ENCODE assay signal across 9 cellular contexts in the genomic region with DNA sequence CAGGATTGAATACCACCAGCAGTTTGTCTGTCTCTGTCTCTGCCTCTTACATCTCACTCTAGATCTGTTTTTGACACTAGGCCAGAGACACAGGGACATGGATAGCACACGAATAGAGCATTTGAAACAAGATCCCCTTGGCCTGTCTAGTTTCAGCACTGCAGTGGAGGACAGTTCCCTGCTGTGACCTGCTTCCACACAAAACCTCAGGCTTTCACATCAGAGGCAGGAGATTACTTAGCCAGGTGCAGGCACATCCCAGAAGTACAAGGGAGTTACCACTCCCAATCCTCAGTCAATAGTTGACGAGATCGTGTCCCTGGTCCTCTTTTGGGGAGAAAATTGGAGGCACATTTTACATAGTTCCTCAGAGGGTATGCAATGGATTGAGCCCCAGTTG. TPM values are rescaled to one million over a fixed set of nuclear protein-coding genes. Genes with fewer than 3 reads are reported as not detected.
A peak's percentile ranks its signal among the peaks of the same experiment; 100 is the strongest.
DNase-seq lines count a peak whose midpoint lies in the region; ATAC-seq and TF ChIP-seq lines count a peak whose summit lies in the region.
"Had no signal": no experiment of that assay in that cellular context is flagged by ENCODE, and none has a peak within 500 bp of the region (broad histone marks: within the 10 kb centered on the region; RNA-seq: fewer than 3 reads in every experiment).

No MANE protein-coding gene starts in this region.

- peak; percentile 1 for DNase-seq in AG04450 (ENCODE audit: low read depth, low spot score)
- DNase-seq in HFFc6, result peak; percentile 12
- peak; percentile 51 for DNase-seq in activated CD8-positive, alpha-beta T cell treated with anti-CD3 and anti-CD28 coated beads, Interleukin-2, amount 10 ng/mL, durations not matched to agents 7 days and 5 days
- peak; percentile 72 for DNase-seq in islet precursor cell
- DNase-seq in effector CD8-positive, alpha-beta T cell (lab: John Stamatoyannopoulos, UW), result no peak
- no peak for DNase-seq in amniotic stem cell (lab: John Stamatoyannopoulos, UW)
- DNase-seq in NOMO-1 (lab: John Stamatoyannopoulos, UW; ENCODE audit: unreplicated experiment in 2 of 2), result no peak

- H3K27me3 ChIP-seq in AG04450 (ENCODE audit: control insufficient read depth, insufficient read depth, low read length), result no peaks in the 10 kb centered on the region
- H3K27me3 ChIP-seq: right atrium auricular region had no signal

- H3K36me3 Mint-ChIP-seq in HFFc6 (ENCODE audit: low read depth), result no peaks in the 10 kb centered on the region
- H3K36me3 Mint-ChIP-seq in activated CD8-positive, alpha-beta T cell treated with anti-CD3 and anti-CD28 coated beads, Interleukin-2, amount 10 ng/mL, durations not matched to agents 7 days and 5 days (ENCODE audit: low read depth), result no peaks in the 10 kb centered on the region

- no peak overlapping the region for H3K27ac ChIP-seq in AG04450 (ENCODE audit: low read depth, low read length)
- H3K27ac ChIP-seq: right atrium auricular region had no signal

- H3K4me3 Mint-ChIP-seq in HFFc6, result no peak overlapping the region
- H3K4me3 Mint-ChIP-seq in activated CD8-positive, alpha-beta T cell treated with anti-CD3 and anti-CD28 coated beads, Interleukin-2, amount 10 ng/mL, durations not matched to agents 7 days and 5 days, result no peak overlapping the region

- ATAC-seq in activated CD8-positive, alpha-beta T cell treated with anti-CD3 and anti-CD28 coated beads, Interleukin-2, amount 10 ng/mL, durations not matched to agents 7 days and 5 days, result no peak
- ATAC-seq in HG03175 (IDR thresholded peaks at IDR 0.05; ENCODE audit: unreplicated experiment), result no peak

- peaks cover 13% of the 10 kb centered on the region for H3K27me3 Mint-ChIP-seq in HFFc6 (ENCODE audit: insufficient read depth)
- H3K27me3 Mint-ChIP-seq in activated CD8-positive, alpha-beta T cell treated with anti-CD3 and anti-CD28 coated beads, Interleukin-2, amount 10 ng/mL, durations not matched to agents 7 days and 5 days (ENCODE audit: low read depth), result peaks cover 7% of the 10 kb centered on the region

- no peaks in the 10 kb centered on the region for H3K9me3 ChIP-seq in AG04450 (ENCODE audit: control insufficient read depth, insufficient read depth, low read length)
- H3K9me3 ChIP-seq: right atrium auricular region had no signal

- H3K27ac Mint-ChIP-seq in HFFc6, result no peak overlapping the region
- H3K27ac Mint-ChIP-seq in activated CD8-positive, alpha-beta T cell treated with anti-CD3 and anti-CD28 coated beads, Interleukin-2, amount 10 ng/mL, durations not matched to agents 7 days and 5 days, result no peak overlapping the region

- H3K4me1 Mint-ChIP-seq in HFFc6 (ENCODE audit: low read depth), result no peaks in the 10 kb centered on the region
- H3K4me1 Mint-ChIP-seq in activated CD8-positive, alpha-beta T cell treated with anti-CD3 and anti-CD28 coated beads, Interleukin-2, amount 10 ng/mL, durations not matched to agents 7 days and 5 days (ENCODE audit: low read depth), result no peaks in the 10 kb centered on the region

- no peak for TF ChIP-seq CTCF in AG04450 (IDR thresholded peaks at IDR 0.05; ENCODE audit: low read depth, low read length)
- no peak for TF ChIP-seq CTCF in HFFc6 (IDR thresholded peaks at IDR 0.05)

- H3K4me3 ChIP-seq in AG04450 (ENCODE audit: low read depth, low read length), result no peak overlapping the region
- H3K4me3 ChIP-seq: right atrium auricular region had no signal

- H3K9me3 Mint-ChIP-seq in HFFc6, result no peaks in the 10 kb centered on the region
- peaks cover 3% of the 10 kb centered on the region for H3K9me3 Mint-ChIP-seq in activated CD8-positive, alpha-beta T cell treated with anti-CD3 and anti-CD28 coated beads, Interleukin-2, amount 10 ng/mL, durations not matched to agents 7 days and 5 days (ENCODE audit: insufficient read depth)

- POLR2A ChIA-PET in AG04450 (lab: Yijun Ruan, JAX), result no interaction called here
- POLR2A ChIA-PET in activated CD8-positive, alpha-beta T cell treated with anti-CD3 and anti-CD28 coated beads, Interleukin-2, amount 10 ng/mL, durations not matched to agents 7 days and 5 days (lab: Charles Lee), result no interaction called here

- CTCF ChIA-PET in AG04450 (lab: Charles Lee), result no interaction called here
- CTCF ChIA-PET in activated CD8-positive, alpha-beta T cell treated with anti-CD3 and anti-CD28 coated beads, Interleukin-2, amount 10 ng/mL, durations not matched to agents 7 days and 5 days (lab: Charles Lee), result no interaction called here

RNA-seq across cellular contexts. Expression of gene CCK, which starts 34.0 kb away (rescaled TPM):
- 3.2 and 3.7 TPM in 2 replicates for polyA plus RNA-seq in AG04450 (2011; rRNA removed)
- 0.48 and 3.4 TPM in 2 replicates for polyA minus RNA-seq in AG04450 (2011; rRNA and poly(A)+ RNA removed)
- not detected for total RNA-seq in HFFc6 (2021; fragmentation: NEBNext Ultra II Directional; extraction: Animal tissue kit (Norgen Biotek cat#: 25700))
- not detected for total RNA-seq in activated CD8-positive, alpha-beta T cell treated with anti-CD3 and anti-CD28 coated beads, Interleukin-2, amount 10 ng/mL, durations not matched to agents 7 days and 5 days
- total RNA-seq: right atrium auricular region had no signal

Comparison
In these comparisons a context has a peak if more than half of its experiments do, and no peak if none do; other contexts are left out.
1. DNase-seq: peak in AG04450 (single experiment), HFFc6 (single experiment), activated CD8-positive, alpha-beta T cell treated with anti-CD3 and anti-CD28 coated beads, Interleukin-2, amount 10 ng/mL, durations not matched to agents 7 days and 5 days (single experiment) and islet precursor cell (single experiment); none in effector CD8-positive, alpha-beta T cell (single experiment), amniotic stem cell (single experiment) and NOMO-1 (0 of 2).